ENCODE assay signal across 25 cellular contexts in the genomic region with DNA sequence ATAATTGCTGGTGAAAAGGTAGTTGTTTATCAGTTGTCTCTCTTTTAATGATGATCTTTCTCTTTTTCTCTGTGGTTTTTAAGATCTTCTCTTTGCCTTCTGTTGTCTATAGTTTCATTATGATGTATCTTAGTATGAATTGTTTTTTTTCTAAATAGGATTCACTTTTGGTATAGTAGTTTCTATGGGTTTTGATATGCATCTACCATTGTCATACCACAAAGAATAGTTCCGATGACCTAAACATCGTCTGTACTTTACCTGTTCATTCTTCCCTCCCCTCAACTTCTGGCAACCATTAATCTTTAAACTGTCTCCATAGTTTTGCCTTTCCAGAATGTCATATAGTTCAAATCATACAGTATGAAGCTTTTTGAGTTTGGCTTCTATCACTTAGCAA. TPM values are rescaled to one million over a fixed set of nuclear protein-coding genes. Genes with fewer than 3 reads are reported as not detected.
"Had no signal": no experiment of that assay in that cellular context is flagged by ENCODE, and none has a peak within 500 bp of the region (broad histone marks: within the 10 kb centered on the region; RNA-seq: fewer than 3 reads in every experiment).

No MANE protein-coding gene starts in this region.

- ATAC-seq: left ventricle myocardium superior; naive thymus-derived CD8-positive, alpha-beta T cell; stimulated activated naive B cell treated with anti-CD40 and anti-IgM and Interleukin-4, amounts not matched to agents 10 μg/mL and 1 μg/mL and 100 μg/mL, for 72 hours had no signal

- H3K27me3 Mint-ChIP-seq: activated naive CD8-positive, alpha-beta T cell; progenitor cell of endocrine pancreas had no signal

- DNase-seq: activated CD4-positive, alpha-beta T cell treated with anti-CD3 and anti-CD28 coated beads, Interleukin-2, amount 50 U/mL, for 4 hours; activated naive CD4-positive, alpha-beta T cell; adrenal gland; colonic mucosa; hippocampal formation; left ventricle myocardium superior; mammary epithelial cell; naive thymus-derived CD8-positive, alpha-beta T cell; retina; sigmoid colon; stimulated activated CD4-positive, alpha-beta T cell treated with anti-CD3 and anti-CD28 coated beads, Interleukin-15, amount 100 ng/mL, for 24 hours; stimulated activated naive B cell treated with anti-CD40 and anti-IgM and Interleukin-4, amounts not matched to agents 10 μg/mL and 1 μg/mL and 100 μg/mL, for 72 hours; T-helper 9 cell; upper lobe of left lung had no signal

- H3K36me3 Mint-ChIP-seq: mesothelial cell of epicardium, neural progenitor cell had no signal

- H3K4me3 Mint-ChIP-seq: activated naive CD8-positive, alpha-beta T cell; mesothelial cell of epicardium; naive thymus-derived CD8-positive, alpha-beta T cell; neural progenitor cell; stimulated activated naive B cell treated with anti-CD40 and anti-IgM and Interleukin-4, amounts not matched to agents 10 μg/mL and 1 μg/mL and 100 μg/mL, for 72 hours had no signal

- H3K9me3 Mint-ChIP-seq: neural progenitor cell had no signal

- H3K27ac Mint-ChIP-seq: activated naive CD8-positive, alpha-beta T cell; activated T-helper 2 cell treated with anti-CD3 and anti-CD28 coated beads, Interferon-gamma antibody, Interleukin-2, Interleukin-4, amounts not matched to agents 10 μg/mL and 5 μg/mL and 100 μg/mL, durations not matched to agents 14 hours and 24 hours and 36 hours; mesothelial cell of epicardium; naive thymus-derived CD8-positive, alpha-beta T cell; neural progenitor cell; progenitor cell of endocrine pancreas; stimulated activated naive B cell treated with anti-CD40 and anti-IgM and Interleukin-4, amounts not matched to agents 10 μg/mL and 1 μg/mL and 100 μg/mL, for 72 hours had no signal

- H3K4me1 Mint-ChIP-seq: neural progenitor cell had no signal

RNA-seq across cellular contexts. Expression of a gene that starts 48.5 kb away (rescaled TPM):
- total RNA-seq: activated T-helper 2 cell treated with anti-CD3 and anti-CD28 coated beads, Interferon-gamma antibody, Interleukin-2, Interleukin-4, amounts not matched to agents 10 μg/mL and 5 μg/mL and 100 μg/mL, durations not matched to agents 14 hours and 24 hours and 36 hours; adrenal gland; bronchial epithelial cell; colonic mucosa; frontal cortex; left ventricle myocardium superior; mesothelial cell of epicardium; naive thymus-derived CD8-positive, alpha-beta T cell; osteoblast; progenitor cell of endocrine pancreas; sigmoid colon; smooth muscle cell; T-helper 1 cell treated with Interleukin-12 subunit alpha and Interleukin-12 subunit beta and Interleukin-4 antibody, amounts not matched to agents 30 ng/mL and 1 ng/mL, for 36 hours; thoracic aorta; upper lobe of left lung had no signal
